In the genomic region with DNA sequence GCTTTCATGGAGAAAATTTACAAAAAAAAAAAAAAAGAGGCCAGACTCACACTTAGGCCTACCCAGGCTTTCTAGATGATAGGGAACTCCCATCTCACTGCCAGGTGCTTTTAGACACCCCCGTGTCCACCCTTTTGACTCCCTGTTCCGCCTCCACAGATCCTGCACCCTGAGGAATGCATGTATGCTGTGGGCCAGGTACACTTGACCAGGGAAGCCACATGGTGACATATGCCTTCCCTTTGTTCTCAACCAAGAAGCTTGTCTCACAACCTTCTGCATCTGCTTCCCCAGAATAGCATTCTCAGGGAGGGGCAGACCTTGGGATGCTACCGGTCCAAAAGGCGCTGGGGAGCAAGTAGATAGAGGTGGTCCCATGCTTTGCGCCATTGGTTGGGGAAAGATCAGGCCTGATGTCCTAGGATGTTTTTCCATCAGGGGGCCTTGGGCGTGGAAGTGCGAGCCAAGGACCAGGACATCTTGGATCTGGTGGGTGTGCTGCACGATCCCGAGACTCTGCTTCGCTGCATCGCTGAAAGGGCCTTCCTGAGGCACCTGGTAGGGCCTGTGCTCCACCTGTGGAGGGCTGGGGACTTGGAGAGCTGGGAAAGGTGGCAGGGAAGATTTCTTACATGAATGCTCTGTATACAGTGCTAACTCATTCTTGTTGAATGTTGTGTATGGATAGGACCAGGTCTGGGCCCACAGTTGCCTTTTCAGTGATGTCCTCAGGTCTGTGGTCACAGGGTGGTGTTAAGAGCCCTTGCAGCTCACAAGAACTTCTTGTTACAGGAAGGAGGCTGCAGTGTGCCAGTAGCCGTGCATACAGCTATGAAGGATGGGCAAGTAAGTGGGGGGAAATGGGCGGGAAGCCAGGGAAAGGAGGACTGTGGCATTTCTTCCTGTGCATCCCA, we compare ENCODE assay signal across 8 cellular contexts. TPM values are rescaled to one million over a fixed set of nuclear protein-coding genes. Genes with fewer than 3 reads are reported as not detected.
DNase-seq lines count a peak whose midpoint lies in the region; ATAC-seq, FAIRE-seq and TF ChIP-seq lines count a peak whose summit lies in the region.

No MANE protein-coding gene starts in this region.

- no TSS peak for BruUV-seq in MCF 10A (replicated peaks; lab: Mats Ljungman, UMichigan)

- CTCF ChIA-PET in MCF 10A (lab: Yijun Ruan, JAX) (interaction anchor here (0.6 to 2.0 kb wide), 5 partner anchors 10 to 232 kb away, joined by 3 to 4 read pairs (median 4); partner anchors contain the start of genes CBL and DPAGT1), H1 (lab: Charles Lee; ENCODE audit: partially characterized antibody) (interaction anchor here (0.6 to 1.6 kb wide), 9 partner anchors 10 to 303 kb away, joined by 3 to 7 read pairs (median 3); partner anchors contain the start of gene CBL)

- H4K91ac ChIP-seq in H1 (replicated peaks; ENCODE audit: insufficient read length, low read length), result no peak overlapping the region

- H3K4me3 ChIP-seq in breast epithelium, result no peak overlapping the region
- H3K4me3 ChIP-seq in H1 (ENCODE audit: extremely low read depth in 1 of 4, insufficient read depth in 2 of 4, low read depth in 3 of 4, low read length in 4 of 4), result peak overlapping the region; percentile 85 to 97 (median 92); a peak in 7 of 8 replicates
- peak overlapping the region in 1 of 2 donors; percentile 3 for H3K4me3 ChIP-seq in stomach smooth muscle (ENCODE audit: low read length in 2 of 2)

- H4K20me1 ChIP-seq in H1 (replicated peaks in 1 of 2; ENCODE audit: control insufficient read depth in 1 of 2, insufficient read depth in 2 of 2, low read length in 2 of 2), result peaks cover 16 to 18% of the 10 kb centered on the region in 2 experiments

- no peak overlapping the region for H3K4me3 Mint-ChIP-seq in MCF 10A (ENCODE audit: unreplicated experiment)

- no peak for DNase-seq in MCF 10A (ENCODE audit: unreplicated experiment)
- DNase-seq in breast epithelium (ENCODE audit: low spot score in 2 of 2), result no peak
- DNase-seq in H1 (ENCODE audit: low read depth in 1 of 2, low spot score in 2 of 2), result no peak
- no peak for DNase-seq in islet precursor cell

- H3K79me2 ChIP-seq in H1 (ENCODE audit: control insufficient read depth in 1 of 2, insufficient read depth in 2 of 2, low read length in 2 of 2), result peaks cover 18 to 34% of the 10 kb centered on the region in 2 experiments

- peaks cover 2% of the 10 kb centered on the region; the same call in 1 of the 2 replicates for H3K23me2 ChIP-seq in H1 (ENCODE audit: low read depth, low read length)

- peaks cover 21% of the 10 kb centered on the region for H3K4me1 Mint-ChIP-seq in MCF 10A (ENCODE audit: insufficient read depth, unreplicated experiment)

- no peak overlapping the region for H4K5ac ChIP-seq in H1 (ENCODE audit: insufficient read length, low read depth, low read length)

- H3K4me1 ChIP-seq in breast epithelium (peaks cover 6% of the 10 kb centered on the region in 2 donors), H1 (replicated peaks in 1 of 4; ENCODE audit: control insufficient read depth in 3 of 4, insufficient read depth in 4 of 4, low read length in 3 of 4) (peaks cover 0 to 13% (median 3%) of the 10 kb centered on the region in 4 experiments; a peak in 5 of 7 replicates), stomach smooth muscle (ENCODE audit: control insufficient read depth, insufficient read depth, low read length) (peaks cover 36% of the 10 kb centered on the region)

- intact Hi-C loops in MCF 10A (cut with micrococcal nuclease), result no loop called here
- intact Hi-C loops in breast epithelium (cut with DNase I; ENCODE audit: low total_unique reads), result no loop called here

- H2BK120ac ChIP-seq in H1 (replicated peaks; ENCODE audit: low read depth, low read length), result no peak overlapping the region

- no peak overlapping the region for H2BK20ac ChIP-seq in H1 (ENCODE audit: low read length)

- ATAC-seq in HG02938 (IDR thresholded peaks at IDR 0.05; ENCODE audit: unreplicated experiment) (no peak), HG03460 (IDR thresholded peaks at IDR 0.05; ENCODE audit: unreplicated experiment) (no peak)

- TF ChIP-seq CTCF in MCF 10A (IDR thresholded peaks at IDR 0.05; ENCODE audit: unreplicated experiment), result no peak
- TF ChIP-seq CTCF in breast epithelium (IDR thresholded peaks at IDR 0.05), result no peak
- no peak for TF ChIP-seq CTCF in H1 (IDR thresholded peaks at IDR 0.05; ENCODE audit: control extremely low read depth in 1 of 3, insufficient read depth in 1 of 3, low read depth in 1 of 3, low read length in 3 of 3)

- H2BK5ac ChIP-seq in H1 (ENCODE audit: low read depth, low read length), result no peak overlapping the region

- no peak for TF ChIP-seq EP300 in H1 (IDR thresholded peaks at IDR 0.05; ENCODE audit: borderline replicate concordance in 1 of 2, low read depth in 2 of 2, low read length in 2 of 2)

- H3K23ac ChIP-seq in H1 (ENCODE audit: insufficient read length), result no peak overlapping the region

- no peaks in the 10 kb centered on the region for H3K9me3 Mint-ChIP-seq in MCF 10A (ENCODE audit: unreplicated experiment)

- H4K8ac ChIP-seq in H1 (ENCODE audit: extremely low read depth, insufficient read depth, low read length), result peak overlapping the region; percentile 22; the same call in 1 of the 2 replicates

- H3K27ac ChIP-seq in breast epithelium, result no peak overlapping the region
- H3K27ac ChIP-seq in H1 (ENCODE audit: low read depth, low read length), result no peak overlapping the region
- H3K27ac ChIP-seq in stomach smooth muscle (ENCODE audit: low read length), result peak overlapping the region; percentile 88

- no peak for FAIRE-seq in H1 (lab: Jason Lieb, UNC)

- H3K9ac ChIP-seq in H1 (replicated peaks in 1 of 4; ENCODE audit: extremely low read depth in 1 of 4, low read depth in 3 of 4, low read length in 3 of 4) (peak overlapping the region in 1 of 4 experiments; percentile 89; a peak in 1 of 7 replicates), stomach smooth muscle (ENCODE audit: low read length in 2 of 2) (peak overlapping the region; percentile 69 to 88)

- POLR2A ChIA-PET in MCF 10A (lab: Yijun Ruan, JAX), result interaction anchor here (1.2 to 5.5 kb wide), 5 partner anchors 7 to 73 kb away, joined by 3 to 59 read pairs (median 29); partner anchors contain the start of genes C2CD2L, HINFP, HMBS and RPS25
- POLR2A ChIA-PET in H1 (lab: Charles Lee; ENCODE audit: partially characterized antibody), result interaction anchor here (0.7 to 8.6 kb wide), 17 partner anchors 7 to 225 kb away, joined by 3 to 141 read pairs (median 4); partner anchors contain the start of genes ABCG4, C2CD2L, CBL and DPAGT1

- peaks cover 29% of the 10 kb centered on the region for H3K36me3 Mint-ChIP-seq in MCF 10A (ENCODE audit: insufficient read depth, unreplicated experiment)

- TF ChIP-seq POLR2A in breast epithelium (IDR thresholded peaks at IDR 0.05) (no peak), H1 (IDR thresholded peaks at IDR 0.05; ENCODE audit: control extremely low read depth in 1 of 2, low read depth in 2 of 2, low read length in 2 of 2) (no peak; a peak in 1 of 3 replicates)

- H3K27me3 Mint-ChIP-seq in MCF 10A (ENCODE audit: insufficient read depth, unreplicated experiment), result no peaks in the 10 kb centered on the region

- H3K14ac ChIP-seq in H1 (ENCODE audit: insufficient read length), result no peak overlapping the region

- H2AK5ac ChIP-seq in H1 (ENCODE audit: low read depth, low read length), result no peak overlapping the region

- H3K18ac ChIP-seq in H1 (ENCODE audit: extremely low read depth, low read length), result no peak overlapping the region

- WGBS in H1 (ENCODE audit: extremely low coverage in 1 of 2, insufficient coverage in 1 of 2, insufficient read length in 1 of 2, insufficient replicate concordance in 2 of 2, low coverage in 1 of 2, low lambda C conversion rate in 2 of 2, missing lambda C conversion rate in 1 of 2), 2 experiments, result 91% methylated on average over 13 of the region's 13 CpGs; no CpG with 5 or more reads in 1 of the 2 experiments

- peaks cover 16% of the 10 kb centered on the region for H3K79me1 ChIP-seq in H1 (ENCODE audit: low read depth, low read length)

- peak overlapping the region; percentile 10 for H3K4ac ChIP-seq in H1 (replicated peaks; ENCODE audit: insufficient read length, low read depth, low read length)

- H3K27me3 ChIP-seq in breast epithelium, result no peaks in the 10 kb centered on the region
- no peaks in the 10 kb centered on the region for H3K27me3 ChIP-seq in H1 (replicated peaks in 1 of 4; ENCODE audit: control insufficient read depth in 3 of 4, extremely low read depth in 1 of 4, insufficient read depth in 3 of 4, low read length in 3 of 4)
- H3K27me3 ChIP-seq in stomach smooth muscle (ENCODE audit: control insufficient read depth in 1 of 2, insufficient read depth in 2 of 2, low read length in 2 of 2), result no peaks in the 10 kb centered on the region

- H2BK12ac ChIP-seq in H1 (ENCODE audit: low read depth, low read length), result no peak overlapping the region

- no peak for TF ChIP-seq RAD21 in H1 (IDR thresholded peaks at IDR 0.05 in 1 of 2, conservative IDR thresholded peaks at IDR 0.05 in 1 of 2; ENCODE audit: low read depth in 2 of 2, low read length in 2 of 2)

- H2BK15ac ChIP-seq in H1 (ENCODE audit: low read length), result no peak overlapping the region

- no peak overlapping the region for H3K56ac ChIP-seq in H1 (replicated peaks; ENCODE audit: insufficient read length, low read depth, low read length)

- H2AFZ ChIP-seq in H1 (ENCODE audit: low read length), result no peak overlapping the region

- H3K36me3 ChIP-seq in breast epithelium (peaks cover 3% of the 10 kb centered on the region), H1 (ENCODE audit: control insufficient read depth in 2 of 4, insufficient read depth in 4 of 4, low read length in 3 of 4) (peaks cover 4 to 48% (median 20%) of the 10 kb centered on the region in 4 experiments; a peak in 6 of 8 replicates), stomach smooth muscle (ENCODE audit: control insufficient read depth in 2 of 2, insufficient read depth in 2 of 2, low read length in 2 of 2) (peaks cover 15 to 19% of the 10 kb centered on the region in 2 donors)

- H3K9me3 ChIP-seq in breast epithelium (no peaks in the 10 kb centered on the region), H1 (ENCODE audit: insufficient read depth in 2 of 2, low read depth in 1 of 2, low read length in 1 of 2) (no peaks in the 10 kb centered on the region), stomach smooth muscle (ENCODE audit: control insufficient read depth in 2 of 2, low read length in 2 of 2) (no peaks in the 10 kb centered on the region)

- peak overlapping the region; percentile 95 to 96 for H3K4me2 ChIP-seq in H1 (ENCODE audit: insufficient read depth in 1 of 2, low read depth in 2 of 2, low read length in 2 of 2)

- peak overlapping the region; percentile 89 for H3K27ac Mint-ChIP-seq in MCF 10A (ENCODE audit: low read depth, unreplicated experiment)

RNA-seq across cellular contexts. Expression of gene HMBS, which starts 7.5 kb away (rescaled TPM):
- 38.4 and 51.3 TPM in 2 replicates for total RNA-seq in MCF 10A (2022)
- total RNA-seq in breast epithelium, result 10 to 100 TPM in 1 of 3 donors, 1 to 10 TPM in 2; 5.6 to 21.6 (median 8.9) TPM
- polyA plus RNA-seq in PFSK-1 (2012; ENCODE audit: insufficient read length, low read depth), result 71.4 TPM
- 65.5 and 69.3 TPM in 2 replicates for total RNA-seq in H1 (2021; fragmentation: NEBNext Ultra II Directional; extraction: Animal tissue kit (Norgen Biotek cat#: 25700))
- 104 and 109 TPM in 2 replicates for polyA plus RNA-seq in H1 (2011; rRNA removed)
- 123 TPM for polyA plus RNA-seq in H1 (2011; cell fraction: cytosol; rRNA removed)
- 128 TPM for polyA plus RNA-seq in H1 (2011; cell fraction: nucleus; rRNA removed)
- polyA plus RNA-seq in H1 (2012, experiment 1 of 2), result 65.2 to 89.7 TPM (median 83.7 TPM) in 4 replicates
- polyA plus RNA-seq in H1 (2012, experiment 2 of 2), result 110 TPM
- 45.1 TPM for polyA plus RNA-seq in H1 (2013, experiment 1 of 2)
- 44.1 TPM for polyA plus RNA-seq in H1 (2013, experiment 2 of 2)
- 78.6 and 79.0 TPM in 2 replicates for polyA minus RNA-seq in H1 (2011; rRNA and poly(A)+ RNA removed)
- polyA minus RNA-seq in H1 (2011; cell fraction: cytosol; rRNA and poly(A)+ RNA removed), result 51.2 TPM
- 44.6 TPM for polyA minus RNA-seq in H1 (2011; cell fraction: nucleus; rRNA and poly(A)+ RNA removed)

RNA-seq across cellular contexts. Expression of gene DPAGT1, which starts 9.4 kb away (rescaled TPM):
- total RNA-seq in MCF 10A (2022) (55.6 and 58.8 TPM in 2 replicates), breast epithelium (10 to 100 TPM; 18.4 to 32.5 (median 27.2) TPM)
- 46.8 TPM for polyA plus RNA-seq in PFSK-1 (2012; ENCODE audit: insufficient read length, low read depth)
- total RNA-seq in H1 (2021; fragmentation: NEBNext Ultra II Directional; extraction: Animal tissue kit (Norgen Biotek cat#: 25700)), result 59.8 and 62.9 TPM in 2 replicates
- polyA plus RNA-seq in H1 (2011; rRNA removed), result 207 and 236 TPM in 2 replicates
- polyA plus RNA-seq in H1 (2011; cell fraction: cytosol; rRNA removed), result 120 TPM
- 164 TPM for polyA plus RNA-seq in H1 (2011; cell fraction: nucleus; rRNA removed)
- polyA plus RNA-seq in H1 (2012, experiment 1 of 2), result 53.0 to 62.4 TPM (median 60.8 TPM) in 4 replicates
- polyA plus RNA-seq in H1 (2012, experiment 2 of 2), result 65.1 TPM
- polyA plus RNA-seq in H1 (2013, experiment 1 of 2), result 100 TPM
- polyA plus RNA-seq in H1 (2013, experiment 2 of 2), result 99.2 TPM
- polyA minus RNA-seq in H1 (2011; rRNA and poly(A)+ RNA removed), result 125 and 138 TPM in 2 replicates
- 43.4 TPM for polyA minus RNA-seq in H1 (2011; cell fraction: cytosol; rRNA and poly(A)+ RNA removed)
- polyA minus RNA-seq in H1 (2011; cell fraction: nucleus; rRNA and poly(A)+ RNA removed), result 64.8 TPM

RNA-seq across cellular contexts. Expression of gene C2CD2L, which starts 14.9 kb away (rescaled TPM):
- 13.5 and 15.4 TPM in 2 replicates for total RNA-seq in MCF 10A (2022)
- 1 to 10 TPM; 5.1 to 6.9 (median 6.3) TPM for total RNA-seq in breast epithelium
- 35.3 TPM for polyA plus RNA-seq in PFSK-1 (2012; ENCODE audit: insufficient read length, low read depth)
- total RNA-seq in H1 (2021; fragmentation: NEBNext Ultra II Directional; extraction: Animal tissue kit (Norgen Biotek cat#: 25700)), result 3.3 and 4.0 TPM in 2 replicates
- 2.5 and 3.4 TPM in 2 replicates for polyA plus RNA-seq in H1 (2011; rRNA removed)
- polyA plus RNA-seq in H1 (2011; cell fraction: cytosol; rRNA removed), result 2.4 TPM
- 10.6 TPM for polyA plus RNA-seq in H1 (2011; cell fraction: nucleus; rRNA removed)
- 2.4 to 3.1 TPM (median 2.9 TPM) in 4 replicates for polyA plus RNA-seq in H1 (2012, experiment 1 of 2)
- 1.8 TPM for polyA plus RNA-seq in H1 (2012, experiment 2 of 2)
- 3.9 TPM for polyA plus RNA-seq in H1 (2013, experiment 1 of 2)
- 3.4 TPM for polyA plus RNA-seq in H1 (2013, experiment 2 of 2)
- 2.8 and 3.4 TPM in 2 replicates for polyA minus RNA-seq in H1 (2011; rRNA and poly(A)+ RNA removed)
- 3.7 TPM for polyA minus RNA-seq in H1 (2011; cell fraction: cytosol; rRNA and poly(A)+ RNA removed)
- 4.6 TPM for polyA minus RNA-seq in H1 (2011; cell fraction: nucleus; rRNA and poly(A)+ RNA removed)

RNA-seq across cellular contexts. Expression of gene VPS11, which starts 24.6 kb away (rescaled TPM):
- total RNA-seq in MCF 10A (2022) (16.2 and 21.8 TPM in 2 replicates), breast epithelium (10 to 100 TPM; 38.0 to 53.9 (median 46.6) TPM)
- 65.3 TPM for polyA plus RNA-seq in PFSK-1 (2012; ENCODE audit: insufficient read length, low read depth)
- total RNA-seq in H1 (2021; fragmentation: NEBNext Ultra II Directional; extraction: Animal tissue kit (Norgen Biotek cat#: 25700)), result 15.5 and 16.6 TPM in 2 replicates
- polyA plus RNA-seq in H1 (2011; rRNA removed), result 13.1 and 14.8 TPM in 2 replicates
- 13.1 TPM for polyA plus RNA-seq in H1 (2011; cell fraction: cytosol; rRNA removed)
- polyA plus RNA-seq in H1 (2011; cell fraction: nucleus; rRNA removed), result 35.9 TPM
- polyA plus RNA-seq in H1 (2012, experiment 1 of 2), result 26.0 to 28.1 TPM (median 27.0 TPM) in 4 replicates
- 18.7 TPM for polyA plus RNA-seq in H1 (2012, experiment 2 of 2)
- 18.1 TPM for polyA plus RNA-seq in H1 (2013, experiment 1 of 2)
- polyA plus RNA-seq in H1 (2013, experiment 2 of 2), result 15.6 TPM
- 16.9 and 23.9 TPM in 2 replicates for polyA minus RNA-seq in H1 (2011; rRNA and poly(A)+ RNA removed)
- polyA minus RNA-seq in H1 (2011; cell fraction: cytosol; rRNA and poly(A)+ RNA removed), result 8.8 TPM
- polyA minus RNA-seq in H1 (2011; cell fraction: nucleus; rRNA and poly(A)+ RNA removed), result 13.5 TPM

RNA-seq across cellular contexts. Expression of gene HINFP, which starts 29.2 kb away (rescaled TPM):
- 23.4 and 26.2 TPM in 2 replicates for total RNA-seq in MCF 10A (2022)
- 10 to 100 TPM; 17.9 to 29.6 (median 29.2) TPM for total RNA-seq in breast epithelium
- polyA plus RNA-seq in PFSK-1 (2012; ENCODE audit: insufficient read length, low read depth), result 28.4 TPM
- 35.0 and 36.6 TPM in 2 replicates for total RNA-seq in H1 (2021; fragmentation: NEBNext Ultra II Directional; extraction: Animal tissue kit (Norgen Biotek cat#: 25700))
- polyA plus RNA-seq in H1 (2011; rRNA removed), result 37.3 and 41.2 TPM in 2 replicates
- polyA plus RNA-seq in H1 (2011; cell fraction: cytosol; rRNA removed), result 42.7 TPM
- 75.6 TPM for polyA plus RNA-seq in H1 (2011; cell fraction: nucleus; rRNA removed)
- polyA plus RNA-seq in H1 (2012, experiment 1 of 2), result 21.7 to 33.1 TPM (median 27.9 TPM) in 4 replicates
- 15.8 TPM for polyA plus RNA-seq in H1 (2012, experiment 2 of 2)
- 21.5 TPM for polyA plus RNA-seq in H1 (2013, experiment 1 of 2)
- 19.9 TPM for polyA plus RNA-seq in H1 (2013, experiment 2 of 2)
- polyA minus RNA-seq in H1 (2011; rRNA and poly(A)+ RNA removed), result 55.7 and 67.4 TPM in 2 replicates
- polyA minus RNA-seq in H1 (2011; cell fraction: cytosol; rRNA and poly(A)+ RNA removed), result 22.5 TPM
- 48.1 TPM for polyA minus RNA-seq in H1 (2011; cell fraction: nucleus; rRNA and poly(A)+ RNA removed)

Comparison
In these comparisons a context has a peak if more than half of its experiments do, and no peak if none do; other contexts are left out.
1. H3K4me3 ChIP-seq: peak in H1 (4 of 4); none in breast epithelium (0 of 3).